25 cellular contexts compared by ENCODE assay signal in genomic region chr4:189815404-189816192, GRCh38.
"Had no signal": no experiment of that assay in that cellular context is flagged by ENCODE, and none has a peak within 500 bp of the region (broad histone marks: within the 10 kb centered on the region; RNA-seq: fewer than 3 reads in every experiment).

No MANE protein-coding gene starts in this region.

- H3K27ac ChIP-seq: KMS-11, SJCRH30, WERI-Rb-1 had no signal

- H3K36me3 ChIP-seq: SJCRH30, WERI-Rb-1 had no signal

- H3K9me3 ChIP-seq: SJCRH30, SK-N-SH had no signal

- H3K4me1 ChIP-seq: SJCRH30 had no signal

- DNase-seq: activated CD4-positive, alpha-beta memory T cell treated with anti-CD3 and anti-CD28 coated beads, Interleukin-2, amount 10 ng/mL, durations not matched to agents 7 days and 5 days; activated CD4-positive, alpha-beta T cell treated with anti-CD3 and anti-CD28 coated beads for 36 hours; activated CD4-positive, alpha-beta T cell treated with anti-CD3 and anti-CD28 coated beads, Interleukin-2, amount 50 U/mL, for 1 hour; activated gamma-delta T cell; activated naive CD4-positive, alpha-beta T cell treated with anti-CD3 and anti-CD28 coated beads for 36 hours; activated T-cell treated with anti-CD3 and anti-CD28 coated beads for 4 hours; activated T-cell treated with anti-CD3 and anti-CD28 coated beads, Interleukin-2, amount 50 U/mL, for 48 hours; amygdala; MM.1S; NCI-H1092 treated with DMSO at 0.1 percent for 48 hours; NCI-H1417 treated with DMSO at 0.1 percent for 48 hours; NCI-H1694; NCI-H2029; NCI-H446 treated with DMSO at 0.1 percent for 48 hours; NCI-H524 treated with DMSO at 0.1 percent for 48 hours; NCI-H82; RPMI8226; SJCRH30; SK-N-SH; T-helper 1 cell; WERI-Rb-1 had no signal

- H3K9me2 ChIP-seq: SK-N-SH had no signal

- ATAC-seq: activated CD4-positive, alpha-beta T cell treated with anti-CD3 and anti-CD28 coated beads for 36 hours; activated T-helper 17 cell treated with anti-CD3 and anti-CD28 coated beads, Interleukin-2, amount 50 U/mL, for 72 hours; Right ventricle myocardium inferior had no signal

- H3K4me2 ChIP-seq: KMS-11, SK-N-SH had no signal

- FAIRE-seq: astrocyte had no signal

- H3K27me3 ChIP-seq: SJCRH30 had no signal

- H3K4me3 ChIP-seq: SJCRH30 had no signal
